ENCODE assay signal across 7 cellular contexts in the genomic region with DNA sequence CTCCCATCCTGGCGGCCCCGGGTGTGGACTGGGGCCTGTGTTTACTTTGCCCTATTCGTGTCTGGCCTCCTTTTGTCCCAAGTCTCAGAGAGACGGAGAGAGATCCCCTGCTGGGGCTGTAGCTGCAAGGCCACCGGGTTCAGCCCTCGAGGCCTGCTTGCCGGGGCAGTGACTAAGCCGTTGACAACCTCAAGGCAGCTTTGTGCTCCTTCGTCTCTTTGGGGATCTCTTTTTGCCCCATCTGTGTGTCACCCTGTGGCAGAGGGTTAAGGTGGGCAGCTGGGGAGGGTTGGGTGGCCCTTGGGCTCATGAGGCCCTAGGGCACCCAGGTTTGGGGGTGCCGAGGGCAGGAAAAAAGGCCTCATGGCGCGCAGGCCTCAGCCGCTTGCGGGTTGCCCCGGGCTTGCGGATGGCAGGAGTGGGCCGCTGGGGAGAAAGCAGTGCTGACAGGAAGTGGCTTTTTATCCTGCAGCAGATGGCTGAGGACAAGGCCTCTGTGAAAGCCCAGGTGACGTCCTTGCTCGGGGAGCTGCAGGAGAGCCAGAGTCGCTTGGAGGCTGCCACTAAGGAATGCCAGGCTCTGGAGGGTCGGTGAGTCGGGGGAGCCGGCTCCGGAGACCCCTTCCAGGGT. TPM values are rescaled to one million over a fixed set of nuclear protein-coding genes. Genes with fewer than 3 reads are reported as not detected.
"Had no signal": no experiment of that assay in that cellular context is flagged by ENCODE, and none has a peak within 500 bp of the region (broad histone marks: within the 10 kb centered on the region; RNA-seq: fewer than 3 reads in every experiment).

No MANE protein-coding gene starts in this region.

RNA-seq across cellular contexts. Expression of a gene that starts 26.8 kb away (rescaled TPM):
- total RNA-seq: activated B cell treated with CpG ODN at 0.5 μM for 24 hours; activated CD4-positive, alpha-beta T cell treated with anti-CD3 and anti-CD28 coated beads, Interleukin-2, amount 10 ng/mL, durations not matched to agents 24 days and 14 days; activated naive CD4-positive, alpha-beta T cell treated with anti-CD3 and anti-CD28 coated beads for 36 hours; ascending aorta; cardiac septum; Peyer's patch; SJSA1 had no signal
